ENCODE assay signal across 10 cellular contexts in genomic region chr14:68139466-68140110, GRCh38.
DNase-seq lines count a peak whose midpoint lies in the region; ATAC-seq and TF ChIP-seq lines count a peak whose summit lies in the region.
"Had no signal": no experiment of that assay in that cellular context is flagged by ENCODE, and none has a peak within 500 bp of the region (broad histone marks: within the 10 kb centered on the region; RNA-seq: fewer than 3 reads in every experiment).

No MANE protein-coding gene starts in this region.

- H2BK12ac ChIP-seq in mesenchymal stem cell (ENCODE audit: low read length in 2 of 2): peak overlapping the region; percentile 66 to 69

- peak overlapping the region; percentile 36 for H2BK15ac ChIP-seq in mesenchymal stem cell (ENCODE audit: low read depth, poor library complexity, severe bottlenecking)

- H3K4me1 ChIP-seq in mesenchymal stem cell (ENCODE audit: control insufficient read depth, insufficient read depth, low read depth, low read length): peaks cover 11% of the 10 kb centered on the region
- peaks cover 0 to 82% (median 46%) of the 10 kb centered on the region in 4 donors for H3K4me1 ChIP-seq in tibial artery

- no peak overlapping the region for H3K4me3 ChIP-seq in mesenchymal stem cell (ENCODE audit: insufficient read depth in 1 of 2, low read depth in 1 of 2, low read length in 2 of 2)
- H3K4me3 ChIP-seq in tibial artery: no peak overlapping the region

- H3K27ac ChIP-seq in angular gyrus (ENCODE audit: low read depth, low read length) (peak overlapping the region; percentile 50), mesenchymal stem cell (ENCODE audit: low read length, poor library complexity, severe bottlenecking) (peak overlapping the region; percentile 97), tibial artery (peak overlapping the region; percentile 63 to 69)

- no peak overlapping the region for H2AFZ ChIP-seq in mesenchymal stem cell (ENCODE audit: low read depth, low read length)

- H3K14ac ChIP-seq in mesenchymal stem cell (ENCODE audit: low read length in 2 of 2): no peak overlapping the region

- peak overlapping the region; percentile 94 for H2BK5ac ChIP-seq in mesenchymal stem cell (ENCODE audit: low read depth, low read length, poor library complexity, severe bottlenecking)

- no peak for ATAC-seq in GM19324 (IDR thresholded peaks at IDR 0.05; ENCODE audit: low FRiP score, unreplicated experiment)
- ATAC-seq: T-helper 17 cell had no signal

- H3K9me3 ChIP-seq in mesenchymal stem cell (ENCODE audit: control insufficient read depth, low read length): no peaks in the 10 kb centered on the region
- H3K9me3 ChIP-seq in tibial artery: no peaks in the 10 kb centered on the region

- H2BK120ac ChIP-seq in mesenchymal stem cell (ENCODE audit: low read depth, low read length): peak overlapping the region; percentile 86

- H2AK5ac ChIP-seq in mesenchymal stem cell (ENCODE audit: low read length, severe bottlenecking): peak overlapping the region; percentile 100

- intact Hi-C loops in tibial artery (cut with DNase I; ENCODE audit: low total_unique reads): no loop called here

- 33% methylated on average over 4 of the region's 5 CpGs for WGBS in mesenchymal stem cell

- H3K27me3 ChIP-seq in mesenchymal stem cell (ENCODE audit: control insufficient read depth in 1 of 2, insufficient read depth in 1 of 2, low read length in 2 of 2): no peaks in the 10 kb centered on the region
- no peaks in the 10 kb centered on the region for H3K27me3 ChIP-seq in tibial artery

- no peak overlapping the region for H3K4me2 ChIP-seq in mesenchymal stem cell (ENCODE audit: low read length, poor library complexity, severe bottlenecking)

- H3K9ac ChIP-seq in mesenchymal stem cell (ENCODE audit: low read length): peak overlapping the region; percentile 94

- H3K79me1 ChIP-seq in mesenchymal stem cell (replicated peaks; ENCODE audit: low read length, poor library complexity, severe bottlenecking): peaks cover 5% of the 10 kb centered on the region

- DNase-seq in NCI-H146 treated with DMSO at 0.1 percent for 48 hours (lab: John Stamatoyannopoulos, UW; ENCODE audit: unreplicated experiment) (peak; percentile 9), mesenchymal stem cell (no peak), tibial artery (no peak), amniotic stem cell (lab: John Stamatoyannopoulos, UW) (no peak), SKM-1 (lab: John Stamatoyannopoulos, UW; ENCODE audit: unreplicated experiment) (no peak), HCEC 1CT (no peak)
- DNase-seq: GF-D8, T-helper 17 cell had no signal

- H3K23ac ChIP-seq in mesenchymal stem cell (ENCODE audit: low read length in 2 of 2): no peak overlapping the region

- H3K36me3 ChIP-seq in mesenchymal stem cell (ENCODE audit: control insufficient read depth in 1 of 2, insufficient read depth in 2 of 2, low read depth in 1 of 2, low read length in 2 of 2) (no peaks in the 10 kb centered on the region), tibial artery (no peaks in the 10 kb centered on the region)

- peak overlapping the region; percentile 16 for H4K8ac ChIP-seq in mesenchymal stem cell (ENCODE audit: low read length)

- TF ChIP-seq CTCF in tibial artery (IDR thresholded peaks at IDR 0.05): no peak

- H3K18ac ChIP-seq in mesenchymal stem cell (ENCODE audit: low read depth in 1 of 2, low read length in 2 of 2): peak overlapping the region; percentile 40 to 79

- peak overlapping the region in 1 of 2 experiments; percentile 52 for H3K4ac ChIP-seq in mesenchymal stem cell (ENCODE audit: low read depth in 1 of 2, low read length in 2 of 2)

- peak overlapping the region; percentile 87 for H4K91ac ChIP-seq in mesenchymal stem cell (ENCODE audit: low read length)
